ENCODE assay signal across 10 cellular contexts in genomic region chr14:90698379-90698869, GRCh38.
DNase-seq lines count a peak whose midpoint lies in the region; ATAC-seq and TF ChIP-seq lines count a peak whose summit lies in the region.
"Had no signal": no experiment of that assay in that cellular context is flagged by ENCODE, and none has a peak within 500 bp of the region (broad histone marks: within the 10 kb centered on the region; RNA-seq: fewer than 3 reads in every experiment).

No MANE protein-coding gene starts in this region.

- POLR2A ChIA-PET in RWPE1 (lab: Yijun Ruan, JAX; ENCODE audit: low non-redundant PET): no interaction called here

- ATAC-seq in HG03159 (IDR thresholded peaks at IDR 0.05; ENCODE audit: unreplicated experiment): no peak

- WGBS in ovary, 3 donors: 19 to 47% (median 28%) methylated on average over 7 of the region's 7 CpGs

- intact Hi-C loops in ovary (cut with DNase I): loop anchor here in 3 of 4 donors (5.0 kb wide), 1 partner anchor 301 kb away; the partner anchor contains the start of gene CALM1 (in 3 of the 3)

- no peak overlapping the region for H3K4me3 ChIP-seq in ovary

- peak overlapping the region in 1 of 2 donors; percentile 70 for H3K27ac ChIP-seq in ovary
- H3K27ac ChIP-seq in RWPE1: no peak overlapping the region

- TF ChIP-seq EP300 in ovary (IDR thresholded peaks at IDR 0.05): no peak

- H3K4me1 ChIP-seq in ovary (ENCODE audit: insufficient read depth): peaks cover 5% of the 10 kb centered on the region

- no peaks in the 10 kb centered on the region for H3K27me3 ChIP-seq in ovary

- CTCF ChIA-PET in RWPE1 (lab: Yijun Ruan, JAX): interaction anchor here (1.0 to 2.9 kb wide), 7 partner anchors 21 to 397 kb away, joined by 3 to 17 read pairs (median 5); no protein-coding TSS in a partner anchor

- TF ChIP-seq CTCF in ovary (IDR thresholded peaks at IDR 0.05) (no peak), GM20000 (IDR thresholded peaks at IDR 0.05; ENCODE audit: extremely low read depth, missing control alignments) (no peak), RWPE1 (conservative IDR thresholded peaks at IDR 0.05; ENCODE audit: low read depth) (no peak)

- H3K9me3 ChIP-seq in ovary: no peaks in the 10 kb centered on the region

- DNase-seq in COR-L47 (lab: John Stamatoyannopoulos, UW) (peak; percentile 79), NCI-H510A treated with DMSO at 0.1 percent for 48 hours (lab: John Stamatoyannopoulos, UW) (peak; percentile 78), fibroblast of peridontal ligament (ENCODE audit: extremely low read depth) (peak; percentile 86), ovary (peak; percentile 59 to 84 (median 64)), GM20000 (ENCODE audit: low spot score) (no peak), RWPE1 (ENCODE audit: low spot score) (no peak), GOT3 (lab: John Stamatoyannopoulos, UW) (no peak)
- DNase-seq: DND-41, natural killer cell had no signal

- no peak for TF ChIP-seq POLR2A in ovary (IDR thresholded peaks at IDR 0.05)

- H3K36me3 ChIP-seq in ovary: no peaks in the 10 kb centered on the region

Comparison
In these comparisons a context has a peak if more than half of its experiments do, and no peak if none do; other contexts are left out.
1. DNase-seq: peak in COR-L47 (single experiment), NCI-H510A treated with DMSO at 0.1 percent for 48 hours (single experiment), fibroblast of peridontal ligament (single experiment) and ovary (5 of 5); none in GM20000 (single experiment), RWPE1 (single experiment) and GOT3 (single experiment).